ENCODE assay signal across 34 cellular contexts in the genomic region with DNA sequence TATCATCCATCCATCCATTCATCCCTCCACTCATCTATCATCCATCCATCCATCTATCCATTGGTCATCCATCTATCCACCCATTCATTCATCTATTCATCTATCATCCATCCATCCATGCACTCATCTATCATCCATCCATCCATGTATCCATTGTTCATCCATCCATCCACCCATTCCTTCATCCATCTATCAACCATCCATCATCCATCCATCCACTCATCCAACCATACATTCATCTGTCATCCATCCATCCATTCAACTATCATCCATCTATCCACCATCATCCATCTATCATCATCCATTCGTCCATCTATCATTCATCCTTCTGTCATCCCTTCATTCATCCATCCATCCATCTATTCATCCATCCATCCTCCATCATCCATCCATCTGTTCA.
"Had no signal": no experiment of that assay in that cellular context is flagged by ENCODE, and none has a peak within 500 bp of the region (broad histone marks: within the 10 kb centered on the region; RNA-seq: fewer than 3 reads in every experiment).

No MANE protein-coding gene starts in this region.

- H3K36me3 Mint-ChIP-seq: activated naive CD8-positive, alpha-beta T cell had no signal

- H3K9me3 ChIP-seq: esophagus muscularis mucosa, gastrocnemius medialis, heart left ventricle had no signal

- H3K36me3 ChIP-seq: brain microvascular endothelial cell, esophagus muscularis mucosa, gastrocnemius medialis, heart left ventricle, WERI-Rb-1 had no signal

- H3K4me1 ChIP-seq: esophagus muscularis mucosa, foreskin keratinocyte, gastrocnemius medialis had no signal

- H3K27me3 Mint-ChIP-seq: activated B cell treated with CpG ODN at 0.5 μM for 24 hours; activated CD8-positive, alpha-beta T cell treated with anti-CD3 and anti-CD28 coated beads for 36 hours; activated naive CD8-positive, alpha-beta T cell; activated T-helper 17 cell treated with anti-CD3 and anti-CD28 coated beads, Interleukin-2, amount 50 U/mL, for 72 hours; central memory CD8-positive, alpha-beta T cell; effector memory CD8-positive, alpha-beta T cell; T-helper 17 cell had no signal

- H3K27me3 ChIP-seq: brain microvascular endothelial cell, gastrocnemius medialis had no signal

- H3K4me3 ChIP-seq: coronary artery, esophagus muscularis mucosa, gastrocnemius medialis, heart left ventricle had no signal

- H3K9me3 Mint-ChIP-seq: activated B cell treated with CpG ODN at 0.5 μM for 24 hours; activated CD8-positive, alpha-beta T cell treated with anti-CD3 and anti-CD28 coated beads for 36 hours; activated T-cell treated with anti-CD3 and anti-CD28 coated beads, Interleukin-2, amount 50 U/mL, for 4 hours; activated T-helper 17 cell treated with anti-CD3 and anti-CD28 coated beads, Interleukin-2, amount 50 U/mL, for 72 hours; central memory CD8-positive, alpha-beta T cell; dendritic cell treated with granulocyte-macrophage colony-stimulating factor and Interleukin-4, amounts not matched to agents 40 ng/mL and 50 ng/mL, for 4 days; effector memory CD8-positive, alpha-beta T cell; T-helper 2 cell treated with Interferon-gamma antibody and Interleukin-4, amounts not matched to agents 5 μg/mL and 100 μg/mL, for 36 hours had no signal

- H3K27ac Mint-ChIP-seq: activated B cell treated with CpG ODN at 0.5 μM for 24 hours; activated CD8-positive, alpha-beta T cell treated with anti-CD3 and anti-CD28 coated beads for 36 hours; activated naive CD8-positive, alpha-beta T cell; activated T-helper 17 cell treated with anti-CD3 and anti-CD28 coated beads, Interleukin-2, amount 50 U/mL, for 72 hours; dendritic cell treated with granulocyte-macrophage colony-stimulating factor and Interleukin-4, amounts not matched to agents 40 ng/mL and 50 ng/mL, for 4 days; effector memory CD8-positive, alpha-beta T cell; T-helper 17 cell; T-helper 2 cell treated with Interferon-gamma antibody and Interleukin-4, amounts not matched to agents 5 μg/mL and 100 μg/mL, for 36 hours had no signal

- H3K4me1 Mint-ChIP-seq: activated B cell treated with CpG ODN at 0.5 μM for 24 hours; activated T-helper 17 cell treated with anti-CD3 and anti-CD28 coated beads, Interleukin-2, amount 50 U/mL, for 72 hours; central memory CD8-positive, alpha-beta T cell; T-helper 17 cell had no signal

- H3K27ac ChIP-seq: brain microvascular endothelial cell, coronary artery, esophagus muscularis mucosa, foreskin keratinocyte, gastrocnemius medialis, heart left ventricle, WERI-Rb-1 had no signal

- H3K4me3 Mint-ChIP-seq: activated B cell treated with CpG ODN at 0.5 μM for 24 hours; activated CD8-positive, alpha-beta T cell treated with anti-CD3 and anti-CD28 coated beads for 36 hours; activated naive CD8-positive, alpha-beta T cell; activated T-cell treated with anti-CD3 and anti-CD28 coated beads, Interleukin-2, amount 50 U/mL, for 4 hours; activated T-helper 17 cell treated with anti-CD3 and anti-CD28 coated beads, Interleukin-2, amount 50 U/mL, for 72 hours; central memory CD8-positive, alpha-beta T cell; dendritic cell treated with granulocyte-macrophage colony-stimulating factor and Interleukin-4, amounts not matched to agents 40 ng/mL and 50 ng/mL, for 4 days; effector memory CD8-positive, alpha-beta T cell; T-helper 17 cell; T-helper 2 cell treated with Interferon-gamma antibody and Interleukin-4, amounts not matched to agents 5 μg/mL and 100 μg/mL, for 36 hours had no signal

- DNase-seq: activated B cell treated with CpG ODN at 0.5 μM for 24 hours; activated CD4-positive, alpha-beta T cell treated with anti-CD3 and anti-CD28 coated beads for 48 hours; activated CD4-positive, alpha-beta T cell treated with anti-CD3 and anti-CD28 coated beads, Interleukin-2, amount 50 U/mL, for 1 hour; activated CD4-positive, alpha-beta T cell treated with anti-CD3 and anti-CD28 coated beads, Interleukin-2, amount 50 U/mL, for 48 hours; activated CD8-positive, alpha-beta memory T cell treated with anti-CD3 and anti-CD28 coated beads for 24 hours; activated CD8-positive, alpha-beta T cell treated with anti-CD3 and anti-CD28 coated beads for 36 hours; activated effector memory CD4-positive, alpha-beta T cell treated with Interleukin-2 at 50 U/mL for 16 hours; activated gamma-delta T cell treated with Interleukin-2 at 50 U/mL for 16 hours; activated naive CD4-positive, alpha-beta T cell treated with anti-CD3 and anti-CD28 coated beads, Interleukin-2, amount 50 U/mL, for 16 hours; activated naive CD4-positive, alpha-beta T cell treated with Interleukin-2 at 50 U/mL for 16 hours; activated T-cell treated with anti-CD3 and anti-CD28 coated beads, Interleukin-2, amount 50 U/mL, for 4 hours; amniotic stem cell; anterior cingulate cortex; brain microvascular endothelial cell; effector CD4-positive, alpha-beta T cell; effector memory CD8-positive, alpha-beta T cell; erythroblast; foreskin keratinocyte; gastrocnemius medialis; glutamatergic neuron; T-helper 17 cell; T1000; WERI-Rb-1 had no signal

- ATAC-seq: activated CD4-positive, CD25-positive, alpha-beta regulatory T cell treated with anti-CD3 and anti-CD28 coated beads, Interleukin-2, amount 50 U/mL, for 24 hours; activated CD8-positive, alpha-beta T cell treated with anti-CD3 and anti-CD28 coated beads for 36 hours; activated T-cell treated with anti-CD3 and anti-CD28 coated beads, Interleukin-2, amount 50 U/mL, for 4 hours; activated T-helper 17 cell treated with anti-CD3 and anti-CD28 coated beads, Interleukin-2, amount 50 U/mL, for 72 hours; effector memory CD8-positive, alpha-beta T cell; foreskin keratinocyte; gastrocnemius medialis; heart left ventricle; T-helper 17 cell had no signal

- FAIRE-seq: astrocyte, bronchial epithelial cell had no signal
